ENCODE assay signal across 9 cellular contexts in genomic region chr18:74806700-74807416, GRCh38.
A peak's percentile ranks its signal among the peaks of the same experiment; 100 is the strongest.
DNase-seq lines count a peak whose midpoint lies in the region; ATAC-seq and TF ChIP-seq lines count a peak whose summit lies in the region.
"Had no signal": no experiment of that assay in that cellular context is flagged by ENCODE, and none has a peak within 500 bp of the region (broad histone marks: within the 10 kb centered on the region; RNA-seq: fewer than 3 reads in every experiment).

No MANE protein-coding gene starts in this region.

- peaks cover 7% of the 10 kb centered on the region for H3K4me1 ChIP-seq in mucosa of descending colon (ENCODE audit: low read depth)

- H3K36me3 ChIP-seq in mucosa of descending colon (ENCODE audit: low read depth), result no peaks in the 10 kb centered on the region

- no peak overlapping the region for H3K4me3 ChIP-seq in mucosa of descending colon
- H3K4me3 ChIP-seq: skin epidermis had no signal

- no peak for TF ChIP-seq CTCF in mucosa of descending colon (IDR thresholded peaks at IDR 0.05)

- DNase-seq in GM04503 (ENCODE audit: low read depth), result peak; percentile 45
- DNase-seq in SW 1271 (lab: John Stamatoyannopoulos, UW), result peak; percentile 40 to 85
- DNase-seq in mucosa of descending colon, result no peak
- DNase-seq in HUDEP-2 (lab: John Stamatoyannopoulos, UW; ENCODE audit: unreplicated experiment in 76 of 76), result no peak
- DNase-seq in HuH-7 (ENCODE audit: low spot score), result no peak
- DNase-seq in posterior cingulate gyrus, result no peak

- no peaks in the 10 kb centered on the region for H3K9me3 ChIP-seq in mucosa of descending colon

- ATAC-seq in GM19463 (IDR thresholded peaks at IDR 0.05; ENCODE audit: unreplicated experiment) (peak; percentile 95), HG03442 (IDR thresholded peaks at IDR 0.05; ENCODE audit: unreplicated experiment) (peak; percentile 95), mucosa of descending colon (peak; percentile 54)

- intact Hi-C loops in mucosa of descending colon (cut with DNase I, micrococcal nuclease) (no loop called here), posterior cingulate gyrus (cut with DNase I) (no loop called here)

Comparison
In these comparisons a context has a peak if more than half of its experiments do, and no peak if none do; other contexts are left out.
1. DNase-seq: peak in GM04503 (single experiment) and SW 1271 (2 of 2); none in mucosa of descending colon (0 of 3), HUDEP-2 (0 of 76), HuH-7 (single experiment) and posterior cingulate gyrus (0 of 10).
2. Peak in every context shown above with its lines, with median percentiles within 50 percentile points of each other: ATAC-seq.